24 cellular contexts compared by ENCODE assay signal in genomic region chr11:73040046-73040445, GRCh38.
DNase-seq lines count a peak whose midpoint lies in the region; ATAC-seq and TF ChIP-seq lines count a peak whose summit lies in the region.
"Had no signal": no experiment of that assay in that cellular context is flagged by ENCODE, and none has a peak within 500 bp of the region (broad histone marks: within the 10 kb centered on the region; RNA-seq: fewer than 3 reads in every experiment).

No MANE protein-coding gene starts in this region.

- no peaks in the 10 kb centered on the region for H3K9me2 ChIP-seq in GM23338 (ENCODE audit: insufficient read depth)

- H3K4me3 Mint-ChIP-seq in GM23338 (no peak overlapping the region), activated B cell treated with CpG ODN at 0.5 μM for 24 hours (no peak overlapping the region)
- H3K4me3 Mint-ChIP-seq in CD8-positive, alpha-beta T cell = no peak overlapping the region
- H3K4me3 Mint-ChIP-seq: activated CD4-positive, alpha-beta memory T cell treated with anti-CD3 and anti-CD28 coated beads for 36 hours; stimulated activated naive CD8-positive, alpha-beta T cell treated with anti-CD3 and anti-CD28 coated beads, Interleukin-15, amount 100 ng/mL, for 72 hours; T-helper 2 cell treated with Interferon-gamma antibody and Interleukin-4, amounts not matched to agents 5 μg/mL and 100 μg/mL, for 36 hours; type B pancreatic cell had no signal

- no peak overlapping the region for H3K27ac ChIP-seq in GM23338 (ENCODE audit: low read depth)
- no peak overlapping the region for H3K27ac ChIP-seq in effector memory CD4-positive, alpha-beta T cell (ENCODE audit: insufficient read depth, low read length, poor library complexity, severe bottlenecking)
- no peak overlapping the region for H3K27ac ChIP-seq in CD8-positive, alpha-beta T cell (ENCODE audit: low read depth, low read length)
- H3K27ac ChIP-seq: C4-2B, heart right ventricle, Peyer's patch, right atrium auricular region, SK-N-MC had no signal

- ATAC-seq in GM23338 (peak; percentile 60), activated B cell treated with CpG ODN at 0.5 μM for 24 hours (ENCODE audit: low read depth) (no peak)
- ATAC-seq in CD8-positive, alpha-beta T cell = no peak
- ATAC-seq: heart right ventricle; stimulated activated naive CD8-positive, alpha-beta T cell treated with anti-CD3 and anti-CD28 coated beads, Interleukin-15, amount 100 ng/mL, for 72 hours had no signal

- intact Hi-C loops in activated B cell treated with CpG ODN at 0.5 μM for 24 hours (cut with micrococcal nuclease) = no loop called here
- intact Hi-C loops in CD8-positive, alpha-beta T cell (cut with DNase I, micrococcal nuclease) = no loop called here

- no peaks in the 10 kb centered on the region for H3K79me2 ChIP-seq in GM23338 (replicated peaks; ENCODE audit: insufficient read depth)

- no peaks in the 10 kb centered on the region for H3K36me3 Mint-ChIP-seq in GM23338 (ENCODE audit: low read depth)
- peaks cover 65% of the 10 kb centered on the region for H3K36me3 Mint-ChIP-seq in activated B cell treated with CpG ODN at 0.5 μM for 24 hours (ENCODE audit: low read depth)
- peaks cover 6% of the 10 kb centered on the region for H3K36me3 Mint-ChIP-seq in CD8-positive, alpha-beta T cell
- H3K36me3 Mint-ChIP-seq: activated CD4-positive, alpha-beta memory T cell treated with anti-CD3 and anti-CD28 coated beads for 36 hours had no signal

- H3K36me3 ChIP-seq in GM23338 (ENCODE audit: insufficient read depth) = no peaks in the 10 kb centered on the region
- no peaks in the 10 kb centered on the region for H3K36me3 ChIP-seq in effector memory CD4-positive, alpha-beta T cell (ENCODE audit: control insufficient read depth, insufficient read depth, low read length)
- no peaks in the 10 kb centered on the region for H3K36me3 ChIP-seq in CD8-positive, alpha-beta T cell (ENCODE audit: insufficient read depth, low read length)
- H3K36me3 ChIP-seq: Peyer's patch, right atrium auricular region had no signal

- TF ChIP-seq CTCF in GM23338 (conservative IDR thresholded peaks at IDR 0.05; ENCODE audit: low read depth in 2 of 2) (no peak), activated B cell treated with CpG ODN at 0.5 μM for 24 hours (IDR thresholded peaks at IDR 0.05) (no peak)
- TF ChIP-seq CTCF in CD8-positive, alpha-beta T cell (IDR thresholded peaks at IDR 0.05) = no peak

- H3K27me3 ChIP-seq in GM23338 (ENCODE audit: insufficient read depth) = no peaks in the 10 kb centered on the region
- no peaks in the 10 kb centered on the region for H3K27me3 ChIP-seq in effector memory CD4-positive, alpha-beta T cell (replicated peaks; ENCODE audit: control insufficient read depth, insufficient read depth, low read length, poor library complexity, severe bottlenecking)
- H3K27me3 ChIP-seq in CD8-positive, alpha-beta T cell (ENCODE audit: insufficient read depth, low read length) = no peaks in the 10 kb centered on the region
- H3K27me3 ChIP-seq: heart right ventricle, Peyer's patch, right atrium auricular region had no signal

- H3K9me3 Mint-ChIP-seq in GM23338 (no peaks in the 10 kb centered on the region), activated B cell treated with CpG ODN at 0.5 μM for 24 hours (peaks cover 4% of the 10 kb centered on the region)
- H3K9me3 Mint-ChIP-seq in CD8-positive, alpha-beta T cell = no peaks in the 10 kb centered on the region
- H3K9me3 Mint-ChIP-seq: activated CD4-positive, alpha-beta memory T cell treated with anti-CD3 and anti-CD28 coated beads for 36 hours; stimulated activated naive CD8-positive, alpha-beta T cell treated with anti-CD3 and anti-CD28 coated beads, Interleukin-15, amount 100 ng/mL, for 72 hours had no signal

- DNase-seq in GM23338 (ENCODE audit: low spot score) = peak; percentile 22
- no peak for DNase-seq in activated B cell treated with CpG ODN at 0.5 μM for 24 hours
- DNase-seq in iPS-NIHi7 (ENCODE audit: extremely low spot score) = peak; percentile 18
- peak; percentile 38 for DNase-seq in pons (ENCODE audit: low spot score)
- no peak for DNase-seq in SKM-1 treated with dmso at 0.1 percent for 144 hours (lab: John Stamatoyannopoulos, UW; ENCODE audit: unreplicated experiment)
- no peak for DNase-seq in effector memory CD4-positive, alpha-beta T cell
- DNase-seq in AG08396 (ENCODE audit: low spot score) = no peak
- DNase-seq in CD8-positive, alpha-beta T cell = no peak
- DNase-seq: activated CD4-positive, alpha-beta memory T cell treated with anti-CD3 and anti-CD28 coated beads for 36 hours; activated T-cell treated with anti-CD3 and anti-CD28 coated beads for 4 hours; amniotic stem cell; central memory CD4-positive, alpha-beta T cell; dermis blood vessel endothelial cell; EL; GOT3; heart right ventricle; NCI-H187; Peyer's patch; stimulated activated naive CD8-positive, alpha-beta T cell treated with anti-CD3 and anti-CD28 coated beads, Interleukin-15, amount 100 ng/mL, for 72 hours had no signal

- no peaks in the 10 kb centered on the region for H3K9me3 ChIP-seq in effector memory CD4-positive, alpha-beta T cell (ENCODE audit: control insufficient read depth, low read length)
- H3K9me3 ChIP-seq in CD8-positive, alpha-beta T cell (ENCODE audit: low read length) = no peaks in the 10 kb centered on the region
- H3K9me3 ChIP-seq: Peyer's patch, right atrium auricular region had no signal

- POLR2A ChIA-PET in activated B cell treated with CpG ODN at 0.5 μM for 24 hours (lab: Charles Lee) = no interaction called here
- POLR2A ChIA-PET in CD8-positive, alpha-beta T cell (lab: Charles Lee) = no interaction called here

- peaks cover 3% of the 10 kb centered on the region; the same call in 2 of the 3 replicates for H3K4me1 Mint-ChIP-seq in GM23338
- H3K4me1 Mint-ChIP-seq in activated B cell treated with CpG ODN at 0.5 μM for 24 hours = peaks cover 64% of the 10 kb centered on the region
- H3K4me1 Mint-ChIP-seq in CD8-positive, alpha-beta T cell (ENCODE audit: low read depth) = peaks cover 11% of the 10 kb centered on the region

- H2AFZ ChIP-seq in GM23338 = no peak overlapping the region

- no peak overlapping the region for H3K4me2 ChIP-seq in GM23338

- no peak overlapping the region for H3K4me3 ChIP-seq in GM23338
- H3K4me3 ChIP-seq in effector memory CD4-positive, alpha-beta T cell (ENCODE audit: insufficient read depth, low read depth, low read length, poor library complexity, severe bottlenecking) = no peak overlapping the region
- H3K4me3 ChIP-seq in CD8-positive, alpha-beta T cell (ENCODE audit: low read depth, low read length) = no peak overlapping the region
- H3K4me3 ChIP-seq: heart right ventricle, Peyer's patch, right atrium auricular region, SK-N-MC had no signal

- no peaks in the 10 kb centered on the region for H3F3A ChIP-seq in GM23338 (replicated peaks; ENCODE audit: low read depth)

- CTCF ChIA-PET in activated B cell treated with CpG ODN at 0.5 μM for 24 hours (lab: Charles Lee) = no interaction called here
- CTCF ChIA-PET in CD8-positive, alpha-beta T cell (lab: Charles Lee) = no interaction called here

- no peaks in the 10 kb centered on the region for H4K20me1 ChIP-seq in GM23338 (replicated peaks; ENCODE audit: insufficient read depth)

- H3K27ac Mint-ChIP-seq in GM23338 (no peak overlapping the region), activated B cell treated with CpG ODN at 0.5 μM for 24 hours (peak overlapping the region; percentile 19)
- H3K27ac Mint-ChIP-seq in CD8-positive, alpha-beta T cell = no peak overlapping the region
- H3K27ac Mint-ChIP-seq: activated CD4-positive, alpha-beta memory T cell treated with anti-CD3 and anti-CD28 coated beads for 36 hours; T-helper 2 cell treated with Interferon-gamma antibody and Interleukin-4, amounts not matched to agents 5 μg/mL and 100 μg/mL, for 36 hours; type B pancreatic cell had no signal

- H3K27me3 Mint-ChIP-seq in GM23338 (ENCODE audit: insufficient read depth, low read depth, poor library complexity) (peaks cover 3% of the 10 kb centered on the region), activated B cell treated with CpG ODN at 0.5 μM for 24 hours (no peaks in the 10 kb centered on the region)
- no peaks in the 10 kb centered on the region for H3K27me3 Mint-ChIP-seq in CD8-positive, alpha-beta T cell (ENCODE audit: low read depth)
- H3K27me3 Mint-ChIP-seq: activated CD4-positive, alpha-beta memory T cell treated with anti-CD3 and anti-CD28 coated beads for 36 hours; stimulated activated naive CD8-positive, alpha-beta T cell treated with anti-CD3 and anti-CD28 coated beads, Interleukin-15, amount 100 ng/mL, for 72 hours; type B pancreatic cell had no signal

- no peaks in the 10 kb centered on the region for H3K4me1 ChIP-seq in GM23338 (ENCODE audit: insufficient read depth)
- peaks cover 3% of the 10 kb centered on the region for H3K4me1 ChIP-seq in effector memory CD4-positive, alpha-beta T cell (ENCODE audit: control insufficient read depth, insufficient read depth, low read length, poor library complexity, severe bottlenecking)
- peaks cover 4% of the 10 kb centered on the region for H3K4me1 ChIP-seq in CD8-positive, alpha-beta T cell (ENCODE audit: insufficient read depth, low read length)
- H3K4me1 ChIP-seq: Peyer's patch, right atrium auricular region had no signal

TF ChIP-seq in GM23338, 12 proteins besides CTCF, POLR2A, EP300 and RAD21:
- TF ChIP-seq ZNF114 (CRISPR knock-in tag; IDR thresholded peaks at IDR 0.05) = no peak
- TF ChIP-seq ETS1 (IDR thresholded peaks at IDR 0.05) = no peak
- no peak for TF ChIP-seq CREB1 (CRISPR knock-in tag; IDR thresholded peaks at IDR 0.05; ENCODE audit: low read depth)
- no peak for TF ChIP-seq JUNB (IDR thresholded peaks at IDR 0.05; ENCODE audit: unreplicated experiment)
- TF ChIP-seq EZH2phosphoT487 (IDR thresholded peaks at IDR 0.05; ENCODE audit: unreplicated experiment) = no peak
- no peak for TF ChIP-seq ZNF331 (CRISPR knock-in tag; IDR thresholded peaks at IDR 0.05; ENCODE audit: low read depth)

Comparison
In these comparisons a context has a peak if more than half of its experiments do, and no peak if none do; other contexts are left out.
1. DNase-seq: peak in GM23338 (single experiment), iPS-NIHi7 (single experiment) and pons (single experiment); none in activated B cell treated with CpG ODN at 0.5 μM for 24 hours (single experiment), SKM-1 treated with dmso at 0.1 percent for 144 hours (single experiment), effector memory CD4-positive, alpha-beta T cell (0 of 3), AG08396 (single experiment) and CD8-positive, alpha-beta T cell (0 of 7).